ENCODE assay signal across 9 cellular contexts in the genomic region with DNA sequence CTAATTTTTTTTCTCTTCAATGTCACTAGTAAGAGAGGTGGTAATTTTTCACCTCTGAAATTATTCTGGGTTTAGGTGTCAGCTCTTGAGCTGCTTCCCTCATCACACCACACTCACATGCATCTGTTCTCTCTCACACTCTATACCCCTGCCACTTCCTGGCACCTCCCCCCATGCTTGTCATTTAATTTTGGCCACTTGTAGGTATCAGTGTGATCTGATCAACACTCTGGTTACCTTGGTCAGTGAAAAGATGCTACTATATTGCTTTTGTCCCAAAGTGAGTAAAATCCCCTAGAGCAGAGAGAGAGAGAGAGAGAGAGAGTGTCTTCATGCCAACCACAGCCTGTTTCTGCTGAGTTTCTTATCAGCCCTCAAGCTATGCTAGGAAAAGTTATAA. TPM values are rescaled to one million over a fixed set of nuclear protein-coding genes. Genes with fewer than 3 reads are reported as not detected.
DNase-seq lines count a peak whose midpoint lies in the region; ATAC-seq and TF ChIP-seq lines count a peak whose summit lies in the region.
"Had no signal": no experiment of that assay in that cellular context is flagged by ENCODE, and none has a peak within 500 bp of the region (broad histone marks: within the 10 kb centered on the region; RNA-seq: fewer than 3 reads in every experiment).

No MANE protein-coding gene starts in this region.

- H3F3A ChIP-seq in SU-DHL-6 (ENCODE audit: insufficient read depth), result peaks cover 95% of the 10 kb centered on the region
- peaks cover 4% of the 10 kb centered on the region for H3F3A ChIP-seq in smooth muscle cell (ENCODE audit: low read depth)

- H3K9me2 ChIP-seq in SU-DHL-6 (replicated peaks; ENCODE audit: insufficient read depth, low read length), result no peaks in the 10 kb centered on the region

- H3K27me3 ChIP-seq in SU-DHL-6 (ENCODE audit: low read length) (no peaks in the 10 kb centered on the region), right lobe of liver (no peaks in the 10 kb centered on the region), smooth muscle cell (ENCODE audit: low read depth) (no peaks in the 10 kb centered on the region)
- H3K27me3 ChIP-seq: neural progenitor cell had no signal

- no peak for DNase-seq in right lobe of liver
- DNase-seq in NCI-H187 (lab: John Stamatoyannopoulos, UW), result no peak
- no peak for DNase-seq in smooth muscle cell (lab: John Stamatoyannopoulos, UW; ENCODE audit: unreplicated experiment)
- DNase-seq in SIG-M5 treated with dmso at 0.1 percent for 504 hours (lab: John Stamatoyannopoulos, UW; ENCODE audit: unreplicated experiment), result no peak

- H3K4me2 ChIP-seq in SU-DHL-6 (ENCODE audit: low read depth, low read length, poor library complexity, severe bottlenecking) (peak overlapping the region; percentile 32), smooth muscle cell (no peak overlapping the region)
- H3K4me2 ChIP-seq: neural progenitor cell had no signal

- H3K9me3 ChIP-seq in SU-DHL-6 (ENCODE audit: insufficient read depth, low read length) (no peaks in the 10 kb centered on the region), right lobe of liver (no peaks in the 10 kb centered on the region), smooth muscle cell (replicated peaks; ENCODE audit: low read depth) (no peaks in the 10 kb centered on the region)

- intact Hi-C loops in right lobe of liver (cut with DNase I), result no loop called here

- ATAC-seq in GM18508 (IDR thresholded peaks at IDR 0.05; ENCODE audit: insufficient read depth, unreplicated experiment), result peak; percentile 64
- ATAC-seq in GM21825 (IDR thresholded peaks at IDR 0.05; ENCODE audit: unreplicated experiment), result peak; percentile 55
- peak; percentile 48 to 63 (median 57) for ATAC-seq in right lobe of liver
- ATAC-seq in HG03039 (IDR thresholded peaks at IDR 0.05; ENCODE audit: unreplicated experiment), result no peak

- peaks cover 89% of the 10 kb centered on the region for H3K36me3 ChIP-seq in SU-DHL-6 (ENCODE audit: low read length)
- peaks cover 0 to 11% (median 0%) of the 10 kb centered on the region in 4 donors for H3K36me3 ChIP-seq in right lobe of liver
- H3K36me3 ChIP-seq in smooth muscle cell (ENCODE audit: low read depth), result peaks cover 7% of the 10 kb centered on the region

- peaks cover 13% of the 10 kb centered on the region; the same call in 1 of the 2 replicates for H4K20me1 ChIP-seq in SU-DHL-6 (ENCODE audit: low read depth, low read length)
- peaks cover 10% of the 10 kb centered on the region for H4K20me1 ChIP-seq in smooth muscle cell (ENCODE audit: low read depth)

- TF ChIP-seq POLR2A in right lobe of liver (IDR thresholded peaks at IDR 0.05), result no peak

- H2AFZ ChIP-seq in SU-DHL-6 (ENCODE audit: low read depth, low read length, severe bottlenecking) (no peak overlapping the region), smooth muscle cell (ENCODE audit: low read depth) (no peak overlapping the region)
- H2AFZ ChIP-seq: neural progenitor cell had no signal

- no peak overlapping the region for H3K4me3 ChIP-seq in SU-DHL-6 (ENCODE audit: insufficient read depth, low read length, poor library complexity, severe bottlenecking)
- H3K4me3 ChIP-seq in right lobe of liver, result no peak overlapping the region
- no peak overlapping the region for H3K4me3 ChIP-seq in smooth muscle cell
- H3K4me3 ChIP-seq: neural progenitor cell had no signal

- peaks cover 98% of the 10 kb centered on the region for H3K79me2 ChIP-seq in SU-DHL-6 (ENCODE audit: insufficient read depth, low read length)
- peaks cover 5% of the 10 kb centered on the region for H3K79me2 ChIP-seq in smooth muscle cell (ENCODE audit: low read depth)

- H3K4me1 ChIP-seq in right lobe of liver (no peaks in the 10 kb centered on the region), smooth muscle cell (ENCODE audit: low read depth) (no peaks in the 10 kb centered on the region)
- H3K4me1 ChIP-seq: neural progenitor cell had no signal

- H3K9ac ChIP-seq in SU-DHL-6 (ENCODE audit: low read length) (no peak overlapping the region), smooth muscle cell (ENCODE audit: low read depth) (no peak overlapping the region)
- H3K9ac ChIP-seq: neural progenitor cell had no signal

- no peak for TF ChIP-seq CTCF in SU-DHL-6 (IDR thresholded peaks at IDR 0.05; ENCODE audit: insufficient read depth, low read length, poor library complexity, severe bottlenecking)
- no peak for TF ChIP-seq CTCF in right lobe of liver (IDR thresholded peaks at IDR 0.05)
- TF ChIP-seq CTCF in smooth muscle cell (IDR thresholded peaks at IDR 0.05; ENCODE audit: borderline replicate concordance, insufficient read depth, poor library complexity, severe bottlenecking), result no peak

- H3K27ac ChIP-seq in SU-DHL-6 (ENCODE audit: low read depth, low read length) (peak overlapping the region; percentile 66), right lobe of liver (no peak overlapping the region), smooth muscle cell (ENCODE audit: low read depth) (no peak overlapping the region)
- H3K27ac ChIP-seq: neural progenitor cell had no signal

RNA-seq across cellular contexts. Expression of gene STK17A, which starts 42.5 kb away (rescaled TPM):
- 10 to 100 TPM in 3 of 6 experiments, 1 to 10 TPM in 3; 1.7 to 20.9 (median 7.9) TPM for total RNA-seq in right lobe of liver
- total RNA-seq in smooth muscle cell, result 25.5 and 28.2 TPM in 2 replicates
- polyA plus RNA-seq in smooth muscle cell, result 21.0 and 26.8 TPM in 2 replicates
